In genomic region chr21:43306911-43307676, GRCh38 we compare ENCODE assay signal across 8 cellular contexts.
DNase-seq lines count a peak whose midpoint lies in the region; ATAC-seq and TF ChIP-seq lines count a peak whose summit lies in the region.

No MANE protein-coding gene starts in this region.

- H3K79me2 ChIP-seq in mammary epithelial cell (ENCODE audit: insufficient read depth, low read length), result no peaks in the 10 kb centered on the region

- H3K36me3 Mint-ChIP-seq in Calu3 (ENCODE audit: insufficient read depth, unreplicated experiment), result no peaks in the 10 kb centered on the region

- BruUV-seq in Calu3 (replicated peaks; lab: Mats Ljungman, UMichigan) (no TSS peak), mammary epithelial cell (replicated peaks; lab: Mats Ljungman, UMichigan) (no TSS peak)

- peak overlapping the region; percentile 66 for H3K27ac ChIP-seq in mammary epithelial cell (ENCODE audit: insufficient read depth, low read depth, low read length)
- H3K27ac ChIP-seq in skeletal muscle tissue (ENCODE audit: low read depth, low read length), result peak overlapping the region; percentile 87
- H3K27ac ChIP-seq in caudate nucleus (ENCODE audit: low read depth, low read length), result no peak overlapping the region

- no peak for TF ChIP-seq CTCF in Calu3 (IDR thresholded peaks at IDR 0.05; ENCODE audit: unreplicated experiment)
- TF ChIP-seq CTCF in mammary epithelial cell (conservative IDR thresholded peaks at IDR 0.05 in 1 of 2, IDR thresholded peaks at IDR 0.05 in 1 of 2; ENCODE audit: extremely low read depth in 1 of 2, insufficient read depth in 1 of 2, low read depth in 1 of 2, low read length in 2 of 2), result no peak

- H2AFZ ChIP-seq in mammary epithelial cell (ENCODE audit: low read depth, low read length), result peak overlapping the region; percentile 48

- H3K9ac ChIP-seq in mammary epithelial cell (ENCODE audit: insufficient read depth, low read length) (peak overlapping the region; percentile 19), skeletal muscle tissue (ENCODE audit: low read depth in 1 of 3, low read length in 3 of 3) (peak overlapping the region in 2 of 3 donors; percentile 53 to 73)

- H3K4me1 ChIP-seq in mammary epithelial cell (ENCODE audit: insufficient read depth, low read length) (peaks cover 21% of the 10 kb centered on the region), skeletal muscle tissue (ENCODE audit: control insufficient read depth in 3 of 3, insufficient read depth in 3 of 3, low read length in 3 of 3) (peaks cover 3 to 27% (median 24%) of the 10 kb centered on the region in 3 donors)

- intact Hi-C loops in Calu3 (cut with micrococcal nuclease; ENCODE audit: unreplicated experiment), result no loop called here
- intact Hi-C loops in mammary epithelial cell (cut with micrococcal nuclease), result no loop called here

- H3K9me3 Mint-ChIP-seq in Calu3 (ENCODE audit: low read depth, unreplicated experiment), result no peaks in the 10 kb centered on the region

- H4K20me1 ChIP-seq in mammary epithelial cell (ENCODE audit: insufficient read depth, low read length), result no peaks in the 10 kb centered on the region

- H3K4me3 Mint-ChIP-seq in Calu3 (ENCODE audit: low read depth, unreplicated experiment), result no peak overlapping the region

- dilution Hi-C loops in mammary epithelial cell (cut with HindIII; ENCODE audit: low sequenced_read_pairs), result no loop called here

- no peak overlapping the region for H3K27ac Mint-ChIP-seq in Calu3 (ENCODE audit: unreplicated experiment)

- DNase-seq in Calu3 (peak; percentile 40), NCI-H187 treated with DMSO at 0.1 percent for 48 hours (lab: John Stamatoyannopoulos, UW) (peak; percentile 61), mammary epithelial cell (peak; percentile 92), SK-N-DZ (ENCODE audit: low spot score) (no peak), NCI-H69 (lab: John Stamatoyannopoulos, UW) (no peak), caudate nucleus (lab: John Stamatoyannopoulos, UW) (no peak)

- in situ Hi-C loops in mammary epithelial cell (cut with MboI; ENCODE audit: low sequenced_read_pairs in 2 of 2), result no loop called here

- H3K9me3 ChIP-seq in mammary epithelial cell (replicated peaks; ENCODE audit: insufficient read depth, low read length) (no peaks in the 10 kb centered on the region), skeletal muscle tissue (ENCODE audit: control insufficient read depth in 3 of 3, low read length in 3 of 3) (no peaks in the 10 kb centered on the region)

- CTCF ChIA-PET in Calu3 (lab: Charles Lee) (interaction anchor here (0.9 kb wide), 1 partner anchor 34 kb away, joined by 3 read pairs; no protein-coding TSS in a partner anchor), mammary epithelial cell (lab: Charles Lee; ENCODE audit: low non-redundant PET) (no interaction called here)

- no peaks in the 10 kb centered on the region for H3K27me3 ChIP-seq in mammary epithelial cell (ENCODE audit: insufficient read depth, low read length)
- peaks cover 0 to 7% (median 4%) of the 10 kb centered on the region in 3 donors for H3K27me3 ChIP-seq in skeletal muscle tissue (ENCODE audit: control insufficient read depth in 3 of 3, insufficient read depth in 3 of 3, low read length in 3 of 3)

- H3K4me2 ChIP-seq in mammary epithelial cell (ENCODE audit: insufficient read depth, low read depth, low read length), result peak overlapping the region; percentile 43

- H3K36me3 ChIP-seq in mammary epithelial cell (ENCODE audit: insufficient read depth, low read length) (no peaks in the 10 kb centered on the region), skeletal muscle tissue (ENCODE audit: control insufficient read depth in 3 of 3, insufficient read depth in 3 of 3, low read length in 3 of 3) (no peaks in the 10 kb centered on the region)

- H3K4me3 ChIP-seq in mammary epithelial cell (replicated peaks in 1 of 3; ENCODE audit: insufficient read depth in 1 of 3, low read depth in 2 of 3, low read length in 3 of 3) (no peak overlapping the region), skeletal muscle tissue (ENCODE audit: low read length in 3 of 3) (no peak overlapping the region)

- peaks cover 14% of the 10 kb centered on the region for H3K4me1 Mint-ChIP-seq in Calu3 (ENCODE audit: low read depth, unreplicated experiment)

- H3K27me3 Mint-ChIP-seq in Calu3 (ENCODE audit: unreplicated experiment), result no peaks in the 10 kb centered on the region

- peak; percentile 66 for ATAC-seq in GM21529 (IDR thresholded peaks at IDR 0.05; ENCODE audit: unreplicated experiment)

- whole genome bisulfite sequencing in mammary epithelial cell (ENCODE audit: low coverage, missing lambda C conversion rate), result 21% methylated on average over 17 of the region's 24 CpGs

Comparison
In these comparisons a context has a peak if more than half of its experiments do, and no peak if none do; other contexts are left out.
1. DNase-seq: peak in Calu3 (single experiment), NCI-H187 treated with DMSO at 0.1 percent for 48 hours (single experiment) and mammary epithelial cell (single experiment); none in SK-N-DZ (single experiment), NCI-H69 (single experiment) and caudate nucleus (0 of 61).